In genomic region chr18:77032121-77032758, GRCh38 we compare ENCODE assay signal across 17 cellular contexts.
DNase-seq lines count a peak whose midpoint lies in the region; ATAC-seq and TF ChIP-seq lines count a peak whose summit lies in the region.
"Had no signal": no experiment of that assay in that cellular context is flagged by ENCODE, and none has a peak within 500 bp of the region (broad histone marks: within the 10 kb centered on the region; RNA-seq: fewer than 3 reads in every experiment).

No MANE protein-coding gene starts in this region.

- no peaks in the 10 kb centered on the region for H3K9me3 ChIP-seq in A673 (ENCODE audit: low read depth, low read length, poor library complexity, severe bottlenecking)
- H3K9me3 ChIP-seq: pancreas had no signal

- H3K27me3 ChIP-seq in A673 (replicated peaks; ENCODE audit: insufficient read depth, low read depth, low read length, poor library complexity) (peaks cover 7% of the 10 kb centered on the region), brain microvascular endothelial cell (replicated peaks) (no peaks in the 10 kb centered on the region)
- H3K27me3 ChIP-seq: pancreas had no signal

- no peaks in the 10 kb centered on the region for H3K4me1 ChIP-seq in A673 (ENCODE audit: insufficient read depth, low read length, poor library complexity, severe bottlenecking)
- H3K4me1 ChIP-seq: pancreas had no signal

- DNase-seq in A673 (ENCODE audit: low spot score), result peak; percentile 20
- DNase-seq in brain microvascular endothelial cell, result peak; percentile 47
- no peak for DNase-seq in naive thymus-derived CD8-positive, alpha-beta T cell
- no peak for DNase-seq in activated CD8-positive, alpha-beta memory T cell treated with anti-CD3 and anti-CD28 coated beads, Interleukin-2, amount 50 U/mL, for 48 hours
- DNase-seq in AML-193 (lab: John Stamatoyannopoulos, UW), result no peak
- DNase-seq: activated CD4-positive, alpha-beta memory T cell treated with anti-CD3 and anti-CD28 coated beads, Interleukin-2, amount 10 ng/mL, durations not matched to agents 7 days and 5 days; activated naive CD4-positive, alpha-beta T cell; hippocampal formation; NCI-H1694; NCI-H82; T1000; trophoblast cell had no signal

- no peak overlapping the region for H3K4me3 Mint-ChIP-seq in naive thymus-derived CD8-positive, alpha-beta T cell
- H3K4me3 Mint-ChIP-seq: activated CD4-positive, alpha-beta memory T cell treated with anti-CD3 and anti-CD28 coated beads, Interleukin-2, amount 10 ng/mL, durations not matched to agents 7 days and 5 days had no signal

- no peaks in the 10 kb centered on the region for H3K36me3 ChIP-seq in A673 (ENCODE audit: insufficient read depth, low read length, poor library complexity, severe bottlenecking)
- no peaks in the 10 kb centered on the region for H3K36me3 ChIP-seq in brain microvascular endothelial cell (replicated peaks)
- H3K36me3 ChIP-seq: pancreas had no signal

- peak overlapping the region in 7 of 10 donors; percentile 13 to 74 (median 44) for H3K27ac Mint-ChIP-seq in naive thymus-derived CD8-positive, alpha-beta T cell
- H3K27ac Mint-ChIP-seq: activated CD4-positive, alpha-beta memory T cell treated with anti-CD3 and anti-CD28 coated beads, Interleukin-2, amount 10 ng/mL, durations not matched to agents 7 days and 5 days had no signal

- TF ChIP-seq RAD21 in Ishikawa (IDR thresholded peaks at IDR 0.05; ENCODE audit: low read depth), result no peak

- in situ Hi-C loops in brain microvascular endothelial cell (cut with HindIII; ENCODE audit: low pct_ligation_motif_present, low sequenced_read_pairs), result no loop called here

- no peaks in the 10 kb centered on the region for H3K9me3 Mint-ChIP-seq in naive thymus-derived CD8-positive, alpha-beta T cell
- H3K9me3 Mint-ChIP-seq: activated CD4-positive, alpha-beta memory T cell treated with anti-CD3 and anti-CD28 coated beads, Interleukin-2, amount 10 ng/mL, durations not matched to agents 7 days and 5 days had no signal

- H3K27ac ChIP-seq in A673 (ENCODE audit: low read depth, low read length, poor library complexity, severe bottlenecking) (no peak overlapping the region), brain microvascular endothelial cell (peak overlapping the region; percentile 37)
- H3K27ac ChIP-seq: pancreas had no signal

- no peaks in the 10 kb centered on the region for H3K27me3 Mint-ChIP-seq in naive thymus-derived CD8-positive, alpha-beta T cell
- H3K27me3 Mint-ChIP-seq: activated CD4-positive, alpha-beta memory T cell treated with anti-CD3 and anti-CD28 coated beads, Interleukin-2, amount 10 ng/mL, durations not matched to agents 7 days and 5 days had no signal

- CTCF ChIA-PET in A673 (lab: Charles Lee), result no interaction called here

- peaks cover 6 to 46% (median 7%) of the 10 kb centered on the region in 3 donors for H3K36me3 Mint-ChIP-seq in naive thymus-derived CD8-positive, alpha-beta T cell

- POLR2A ChIA-PET in A673 (lab: Charles Lee; ENCODE audit: low non-redundant PET), result no interaction called here
- POLR2A ChIA-PET in naive thymus-derived CD8-positive, alpha-beta T cell (lab: Charles Lee), result no interaction called here

- no peak for TF ChIP-seq EP300 in Ishikawa (IDR thresholded peaks at IDR 0.05; ENCODE audit: borderline replicate concordance)

- intact Hi-C loops in A673 (cut with micrococcal nuclease; ENCODE audit: unreplicated experiment), result no loop called here

- BruUV-seq in A673 (replicated peaks; lab: Mats Ljungman, UMichigan), result no TSS peak

- H3K4me3 ChIP-seq in A673 (ENCODE audit: low read depth, low read length, poor library complexity, severe bottlenecking), result no peak overlapping the region
- no peak overlapping the region for H3K4me3 ChIP-seq in brain microvascular endothelial cell (ENCODE audit: low read depth, low read length)
- H3K4me3 ChIP-seq: K562, pancreas had no signal

- H3K4me1 Mint-ChIP-seq in naive thymus-derived CD8-positive, alpha-beta T cell, result peaks cover 19 to 64% (median 50%) of the 10 kb centered on the region in 4 donors

- ATAC-seq in naive thymus-derived CD8-positive, alpha-beta T cell, result no peak
- ATAC-seq in GM18519 (IDR thresholded peaks at IDR 0.05; ENCODE audit: low FRiP score, unreplicated experiment) (no peak), HG03280 (IDR thresholded peaks at IDR 0.05; ENCODE audit: unreplicated experiment) (no peak)
- ATAC-seq: K562 had no signal

- TF ChIP-seq CTCF in A673 (conservative IDR thresholded peaks at IDR 0.05; ENCODE audit: low read depth, low read length) (no peak), brain microvascular endothelial cell (IDR thresholded peaks at IDR 0.05; ENCODE audit: low read depth, low read length, missing control alignments) (no peak)

TF ChIP-seq in Ishikawa, 13 proteins besides CTCF, POLR2A, EP300 and RAD21:
- TF ChIP-seq NFIC (IDR thresholded peaks at IDR 0.05), result peak; percentile 72; the same call in 1 of the 2 replicates
- TF ChIP-seq FOXM1 (IDR thresholded peaks at IDR 0.05; ENCODE audit: borderline replicate concordance, low read depth), result no peak

Comparison
In these comparisons a context has a peak if more than half of its experiments do, and no peak if none do; other contexts are left out.
1. DNase-seq: peak in A673 (single experiment) and brain microvascular endothelial cell (single experiment); none in naive thymus-derived CD8-positive, alpha-beta T cell (0 of 10), activated CD8-positive, alpha-beta memory T cell treated with anti-CD3 and anti-CD28 coated beads, Interleukin-2, amount 50 U/mL, for 48 hours (single experiment) and AML-193 (0 of 2).